Comparison of ENCODE assay signal across 1 cellular context in genomic region chr6:158048589-158048988, GRCh38.
TF ChIP-seq lines count a peak whose summit lies in the region.

No MANE protein-coding gene starts in this region.

TF ChIP-seq in HepG2, 621 proteins besides CTCF, POLR2A, EP300 and RAD21 (continued from another document):
- 0 out of 2 replicates have a peak, but pooled peaks have one; percentile 1 for TF ChIP-seq UBTF (CRISPR knock-in tag; IDR thresholded peaks at IDR 0.05)
- TF ChIP-seq ZNF780A (CRISPR knock-in tag; IDR thresholded peaks at IDR 0.05), result 0 out of 2 replicates have a peak, but pooled peaks have one; percentile 65
- TF ChIP-seq ZNF556 (CRISPR knock-in tag; IDR thresholded peaks at IDR 0.05; ENCODE audit: borderline replicate concordance), result peak; percentile 39; the same call in 1 of the 2 replicates
- no peak for TF ChIP-seq ZNF543 (CRISPR knock-in tag; IDR thresholded peaks at IDR 0.05)
- TF ChIP-seq, protein P1, sequence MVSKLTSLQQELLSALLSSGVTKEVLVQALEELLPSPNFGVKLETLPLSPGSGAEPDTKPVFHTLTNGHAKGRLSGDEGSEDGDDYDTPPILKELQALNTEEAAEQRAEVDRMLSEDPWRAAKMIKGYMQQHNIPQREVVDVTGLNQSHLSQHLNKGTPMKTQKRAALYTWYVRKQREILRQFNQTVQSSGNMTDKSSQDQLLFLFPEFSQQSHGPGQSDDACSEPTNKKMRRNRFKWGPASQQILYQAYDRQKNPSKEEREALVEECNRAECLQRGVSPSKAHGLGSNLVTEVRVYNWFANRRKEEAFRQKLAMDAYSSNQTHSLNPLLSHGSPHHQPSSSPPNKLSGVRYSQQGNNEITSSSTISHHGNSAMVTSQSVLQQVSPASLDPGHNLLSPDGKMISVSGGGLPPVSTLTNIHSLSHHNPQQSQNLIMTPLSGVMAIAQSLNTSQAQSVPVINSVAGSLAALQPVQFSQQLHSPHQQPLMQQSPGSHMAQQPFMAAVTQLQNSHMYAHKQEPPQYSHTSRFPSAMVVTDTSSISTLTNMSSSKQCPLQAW (CRISPR knock-in tag; IDR thresholded peaks at IDR 0.05), result no peak
- 0 out of 2 replicates have a peak, but pooled peaks have one; percentile 11 for TF ChIP-seq KMT2A (CRISPR knock-in tag; IDR thresholded peaks at IDR 0.05)
- TF ChIP-seq ZNF430 (CRISPR knock-in tag; IDR thresholded peaks at IDR 0.05), result no peak
